ENCODE assay signal across 8 cellular contexts in the genomic region with DNA sequence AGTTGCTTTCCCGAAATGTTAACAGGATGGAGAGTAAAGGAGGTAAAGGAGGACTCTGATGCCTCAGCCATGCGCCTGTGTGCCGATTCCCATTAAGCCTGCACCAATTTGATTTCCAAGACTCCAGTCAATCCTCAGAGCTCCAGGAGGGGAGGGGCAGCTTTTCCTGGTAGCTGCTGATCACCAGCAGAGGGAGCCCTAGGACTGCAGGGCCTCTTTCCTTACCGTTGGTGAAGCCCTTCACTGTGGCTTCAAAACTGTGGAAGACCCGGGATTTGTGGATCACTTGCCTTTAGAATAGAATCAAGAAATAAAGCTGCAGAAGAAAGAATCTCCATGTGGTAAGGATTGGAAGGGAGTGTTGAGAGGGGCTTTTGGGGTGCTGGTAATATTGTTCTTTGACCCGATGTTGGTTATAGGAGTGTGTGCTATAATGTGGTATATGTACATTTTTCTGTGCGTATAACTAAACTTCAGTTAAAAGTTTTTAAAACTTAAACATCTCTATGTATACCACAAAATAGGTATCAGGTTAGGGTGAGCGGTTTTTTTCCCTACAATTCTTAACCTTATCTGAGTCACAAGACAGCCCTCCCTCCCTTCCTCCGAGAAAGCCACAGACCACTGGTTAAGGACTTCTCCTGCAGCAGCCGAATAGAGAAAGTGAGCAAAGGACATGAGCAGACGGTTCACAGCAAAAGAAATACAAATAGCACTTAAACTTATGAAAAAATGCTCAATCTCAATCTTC. TPM values are rescaled to one million over a fixed set of nuclear protein-coding genes. Genes with fewer than 3 reads are reported as not detected.
DNase-seq lines count a peak whose midpoint lies in the region; ATAC-seq, FAIRE-seq and TF ChIP-seq lines count a peak whose summit lies in the region.

No MANE protein-coding gene starts in this region.

- no peak for ATAC-seq in GM21423 (IDR thresholded peaks at IDR 0.05; ENCODE audit: unreplicated experiment)

- no peaks in the 10 kb centered on the region for H3K36me3 ChIP-seq in SJCRH30
- no peaks in the 10 kb centered on the region for H3K36me3 ChIP-seq in parathyroid adenoma (ENCODE audit: control insufficient read depth, insufficient read depth, low read length)

- H3K4me3 ChIP-seq in SJCRH30 (no peak overlapping the region), parathyroid adenoma (ENCODE audit: low read depth, low read length) (no peak overlapping the region)

- no peaks in the 10 kb centered on the region for H3K9me3 ChIP-seq in SJCRH30 (replicated peaks)
- H3K9me3 ChIP-seq in parathyroid adenoma (ENCODE audit: control insufficient read depth, low read length): no peaks in the 10 kb centered on the region

- H3K27me3 ChIP-seq in SJCRH30 (no peaks in the 10 kb centered on the region), parathyroid adenoma (ENCODE audit: control insufficient read depth, insufficient read depth, low read length) (no peaks in the 10 kb centered on the region)

- H3K9ac ChIP-seq in parathyroid adenoma: no peak overlapping the region

- H3K79me2 ChIP-seq in parathyroid adenoma: peaks cover 19% of the 10 kb centered on the region

- DNase-seq in DMS153 (lab: John Stamatoyannopoulos, UW) (peak; percentile 44), LHCN-M2 (ENCODE audit: low read depth) (peak; percentile 65), SJCRH30 (peak; percentile 83 to 93), globus pallidus (ENCODE audit: low spot score) (peak; percentile 48), urothelium cell line (ENCODE audit: low spot score) (peak; percentile 84)
- peak in 3 of 4 experiments; percentile 20 to 59 (median 52) for DNase-seq in activated naive CD4-positive, alpha-beta T cell (lab: John Stamatoyannopoulos, UW)

- H3K27ac ChIP-seq in SJCRH30: no peak overlapping the region
- no peak overlapping the region for H3K27ac ChIP-seq in parathyroid adenoma

- H3K4me1 ChIP-seq in SJCRH30: no peaks in the 10 kb centered on the region
- H3K4me1 ChIP-seq in parathyroid adenoma: no peaks in the 10 kb centered on the region

- H3K4me2 ChIP-seq in parathyroid adenoma (ENCODE audit: low read length): no peak overlapping the region

- peak; percentile 75 for FAIRE-seq in urothelium cell line (lab: Jason Lieb, UNC)

- TF ChIP-seq CTCF in parathyroid adenoma (IDR thresholded peaks at IDR 0.05): peak; percentile 98

- no peak overlapping the region for H2AFZ ChIP-seq in parathyroid adenoma

RNA-seq across cellular contexts. Expression of gene OSER1, which starts 6.9 kb away (rescaled TPM):
- total RNA-seq in LHCN-M2 (2014; rRNA removed): 32.4 and 35.5 TPM in 2 replicates
- polyA plus RNA-seq in LHCN-M2 (2012): 27.9 TPM
- 50.6 and 54.9 TPM in 2 replicates for total RNA-seq in SJCRH30 (2014; rRNA removed; shearing (Covaris generic))

RNA-seq across cellular contexts. Expression of gene GDAP1L1, which starts 29.6 kb away (rescaled TPM):
- 0.13 TPM in 1 of 2 replicates, not detected in the other for total RNA-seq in LHCN-M2 (2014; rRNA removed)
- 0.12 TPM for polyA plus RNA-seq in LHCN-M2 (2012)
- total RNA-seq in SJCRH30 (2014; rRNA removed; shearing (Covaris generic)): not detected in 2 replicates

RNA-seq across cellular contexts. Expression of gene JPH2, which starts 30.5 kb away (rescaled TPM):
- total RNA-seq in LHCN-M2 (2014; rRNA removed): 24.4 and 31.8 TPM in 2 replicates
- 32.9 TPM for polyA plus RNA-seq in LHCN-M2 (2012)
- 6.7 and 7.4 TPM in 2 replicates for total RNA-seq in SJCRH30 (2014; rRNA removed; shearing (Covaris generic))
